Comparison of ENCODE assay signal across 9 cellular contexts in genomic region chr22:36465232-36466021, GRCh38. TPM values are rescaled to one million over a fixed set of nuclear protein-coding genes. Genes with fewer than 3 reads are reported as not detected.
DNase-seq lines count a peak whose midpoint lies in the region; ATAC-seq, FAIRE-seq and TF ChIP-seq lines count a peak whose summit lies in the region.
"Had no signal": no experiment of that assay in that cellular context is flagged by ENCODE, and none has a peak within 500 bp of the region (broad histone marks: within the 10 kb centered on the region; RNA-seq: fewer than 3 reads in every experiment).

No MANE protein-coding gene starts in this region.

- 85% methylated on average over 18 of the region's 25 CpGs for WGBS in HepG2 (ENCODE audit: low lambda C conversion rate)
- 29 to 43% methylated on average over 4 to 25 of the region's 25 CpGs for WGBS in transverse colon (ENCODE audit: low coverage in 1 of 2), 2 donors

- H3K27ac ChIP-seq in HepG2 (ENCODE audit: extremely low read length, insufficient read depth, low read length) (no peak overlapping the region), transverse colon (peak overlapping the region; percentile 98)

- no peak for TF ChIP-seq CTCF in cardiac fibroblast (IDR thresholded peaks at IDR 0.05; ENCODE audit: low read depth, low read length)
- no peak for TF ChIP-seq CTCF in HepG2 (CRISPR knock-in tag; IDR thresholded peaks at IDR 0.05)
- TF ChIP-seq CTCF in transverse colon (IDR thresholded peaks at IDR 0.05), result no peak

- TF ChIP-seq POLR2A in HepG2 (IDR thresholded peaks at IDR 0.05; ENCODE audit: insufficient read depth in 1 of 2, low read depth in 2 of 2, low read length in 2 of 2) (0 out of 4 replicates have a peak, but pooled peaks of 1 of the 2 experiments have one; percentile 32), transverse colon (IDR thresholded peaks at IDR 0.05) (peak; percentile 27)

- in situ Hi-C loops in HepG2 (cut with HindIII; ENCODE audit: extremely low pct_ligation_motif_present, low pct_unique_long_range_greater_than_20kb) (loop anchor here (5.0 kb wide), 1 partner anchor 163 kb away; no protein-coding TSS in a partner anchor), transverse colon (cut with MboI; ENCODE audit: low pct_ligation_motif_present in 1 of 4, low pct_unique_long_range_greater_than_20kb in 1 of 4, low sequenced_read_pairs in 3 of 4) (loop anchor here in 1 of 4 donors (10.0 kb wide), 1 partner anchor 161 kb away; no protein-coding TSS in a partner anchor)

- H3K36me3 ChIP-seq in HepG2 (replicated peaks in 1 of 2; ENCODE audit: control insufficient read depth in 1 of 2, insufficient read depth in 2 of 2, low read length in 2 of 2) (peaks cover 0 to 17% of the 10 kb centered on the region in 2 experiments; a peak in 2 of 5 replicates), transverse colon (no peaks in the 10 kb centered on the region)

- POLR2A ChIA-PET in HepG2 (lab: Yijun Ruan, JAX), result interaction anchor here (0.9 kb wide), 1 partner anchor 30 kb away, joined by 3 read pairs; no protein-coding TSS in a partner anchor

- no peak overlapping the region for H3K9ac ChIP-seq in HepG2 (ENCODE audit: insufficient read depth, low read depth, low read length)

- H3K4me3 ChIP-seq in cardiac fibroblast (replicated peaks in 1 of 2; ENCODE audit: low read depth in 2 of 2, low read length in 2 of 2), result no peak overlapping the region
- no peak overlapping the region for H3K4me3 ChIP-seq in HepG2 (replicated peaks in 1 of 3; ENCODE audit: insufficient read depth in 1 of 3, low read depth in 2 of 3, low read length in 3 of 3)
- no peak overlapping the region for H3K4me3 ChIP-seq in transverse colon

- no peaks in the 10 kb centered on the region for H3K9me3 ChIP-seq in HepG2 (ENCODE audit: low read length)
- H3K9me3 ChIP-seq in transverse colon, result no peaks in the 10 kb centered on the region

- ATAC-seq in HepG2 (no peak), HG02642 (IDR thresholded peaks at IDR 0.05; ENCODE audit: poor library complexity, unreplicated experiment) (no peak)

- DNase-seq in DMS 273 (lab: John Stamatoyannopoulos, UW; ENCODE audit: unreplicated experiment) (peak; percentile 41), DMS 273 treated with DMSO at 0.1 percent for 48 hours (lab: John Stamatoyannopoulos, UW) (no peak), cardiac fibroblast (ENCODE audit: low read depth in 2 of 2) (peak; percentile 72 to 95), HepG2 (ENCODE audit: low spot score) (peak; percentile 31), transverse colon (peak; percentile 80), NCI-H1105 (lab: John Stamatoyannopoulos, UW) (no peak), cerebellar nuclear complex (lab: John Stamatoyannopoulos, UW) (no peak)

- intact Hi-C loops in HepG2 (cut with micrococcal nuclease; ENCODE audit: unreplicated experiment), result no loop called here
- intact Hi-C loops in transverse colon (cut with DNase I; ENCODE audit: low total_unique reads), result loop anchor here (5.0 kb wide), 1 partner anchor 88 kb away; no protein-coding TSS in a partner anchor

- H2AFZ ChIP-seq in HepG2 (ENCODE audit: low read length), result no peak overlapping the region

- no peak for TF ChIP-seq EP300 in HepG2 (IDR thresholded peaks at IDR 0.05; ENCODE audit: low read depth in 2 of 2, low read length in 2 of 2)
- no peak for TF ChIP-seq EP300 in HepG2 (CRISPR knock-in tag; IDR thresholded peaks at IDR 0.05; ENCODE audit: borderline replicate concordance)
- peak; percentile 37 for TF ChIP-seq EP300 in transverse colon (IDR thresholded peaks at IDR 0.05; ENCODE audit: low read depth)

- CTCF ChIA-PET in HepG2 (lab: Yijun Ruan, JAX; ENCODE audit: low intra/inter-chr PET ratio, low total read pairs), result no interaction called here

- no peaks in the 10 kb centered on the region for H3K79me2 ChIP-seq in HepG2 (ENCODE audit: insufficient read depth, low read length)

- TF ChIP-seq RAD21 in HepG2 (CRISPR knock-in tag; IDR thresholded peaks at IDR 0.05), result no peak

- H3K4me1 ChIP-seq in HepG2 (ENCODE audit: insufficient read depth, low read length) (peaks cover 31% of the 10 kb centered on the region), transverse colon (peaks cover 21 to 72% (median 48%) of the 10 kb centered on the region in 4 donors)

- BruUV-seq in HepG2 (replicated peaks; lab: Mats Ljungman, UMichigan), result no TSS peak

- no peaks in the 10 kb centered on the region for H4K20me1 ChIP-seq in HepG2 (ENCODE audit: insufficient read depth, low read length)

- H3K4me2 ChIP-seq in HepG2 (ENCODE audit: low read depth, low read length), result no peak overlapping the region

- no peak for FAIRE-seq in HepG2 (lab: Jason Lieb, UNC)
- FAIRE-seq: A204.1 had no signal

- H3K27me3 ChIP-seq in HepG2 (ENCODE audit: control insufficient read depth in 1 of 2, insufficient read depth in 2 of 2, low read length in 2 of 2) (no peaks in the 10 kb centered on the region), transverse colon (no peaks in the 10 kb centered on the region)

TF ChIP-seq in HepG2, 621 proteins besides CTCF, POLR2A, EP300 and RAD21 (continues in another document):
- no peak for TF ChIP-seq MED13 (CRISPR knock-in tag; IDR thresholded peaks at IDR 0.05)
- TF ChIP-seq TAF1 (CRISPR knock-in tag; IDR thresholded peaks at IDR 0.05), result no peak
- TF ChIP-seq RBM22 (optimal IDR thresholded peaks at IDR 0.05; ENCODE audit: low read length), result peak; percentile 56

RNA-seq across cellular contexts. Expression of gene TXN2, which starts 16.0 kb away (rescaled TPM):
- total RNA-seq in HepG2 (2016; rRNA removed; fragmentation: Illumina TruSeq; extraction: Trizol) (41.4 and 61.4 TPM in 2 replicates), transverse colon (100 to 1,000 TPM in 1 of 4 donors, 10 to 100 TPM in 3; 68.5 to 317 (median 93.3) TPM)
- total RNA-seq in HepG2 (2016; cell fraction: cytosol; rRNA removed; fragmentation: Illumina TruSeq; extraction: Trizol; ENCODE audit: low read depth), result 25.1 and 26.3 TPM in 2 replicates
- 43.5 and 58.4 TPM in 2 replicates for total RNA-seq in HepG2 (2016; cell fraction: insoluble cytoplasmic fraction; rRNA removed; fragmentation: Illumina TruSeq; extraction: Trizol)
- total RNA-seq in HepG2 (2016; cell fraction: membrane; rRNA removed; fragmentation: Illumina TruSeq; extraction: Trizol), result 41.6 and 41.7 TPM in 2 replicates
- 22.3 and 24.9 TPM in 2 replicates for total RNA-seq in HepG2 (2016; cell fraction: nucleus; rRNA removed; fragmentation: Illumina TruSeq; extraction: Trizol)
- 109 and 110 TPM in 2 replicates for polyA plus RNA-seq in HepG2 (2011; rRNA removed)
- 154 and 163 TPM in 2 replicates for polyA plus RNA-seq in HepG2 (2011; cell fraction: cytosol; rRNA removed)
- polyA plus RNA-seq in HepG2 (2011; cell fraction: nucleus; rRNA removed), result 73.0 and 74.6 TPM in 2 replicates
- polyA plus RNA-seq in HepG2 (2012), result 58.3 and 59.9 TPM in 2 replicates
- polyA plus RNA-seq in HepG2 (2016; cell fraction: cytosol; fragmentation: Illumina TruSeq; extraction: Trizol; ENCODE audit: low read depth), result 60.8 and 72.4 TPM in 2 replicates
- polyA plus RNA-seq in HepG2 (2016; cell fraction: insoluble cytoplasmic fraction; fragmentation: Illumina TruSeq; extraction: Trizol; ENCODE audit: low read depth), result 152 and 166 TPM in 2 replicates
- polyA plus RNA-seq in HepG2 (2016; cell fraction: membrane; fragmentation: Illumina TruSeq; extraction: Trizol; ENCODE audit: low read depth), result 76.6 and 79.8 TPM in 2 replicates
- 71.7 and 73.1 TPM in 2 replicates for polyA plus RNA-seq in HepG2 (2016; cell fraction: nucleus; fragmentation: Illumina TruSeq; extraction: Trizol; ENCODE audit: insufficient read depth, low read depth)
- 73.8 and 91.5 TPM in 2 replicates for polyA minus RNA-seq in HepG2 (2011; rRNA and poly(A)+ RNA removed; ENCODE audit: low replicate concordance)
- 34.7 and 35.7 TPM in 2 replicates for polyA minus RNA-seq in HepG2 (2011; cell fraction: cytosol; rRNA and poly(A)+ RNA removed)
- 19.7 and 25.7 TPM in 2 replicates for polyA minus RNA-seq in HepG2 (2011; cell fraction: nucleus; rRNA and poly(A)+ RNA removed)

RNA-seq across cellular contexts. Expression of gene FOXRED2, which starts 41.4 kb away (rescaled TPM):
- total RNA-seq in HepG2 (2016; rRNA removed; fragmentation: Illumina TruSeq; extraction: Trizol) (20.8 and 28.1 TPM in 2 replicates), transverse colon (1 to 10 TPM in 2 of 4 donors, under 1 TPM in 2; 0.37 to 3.0 (median 1.5) TPM)
- 7.3 and 8.2 TPM in 2 replicates for total RNA-seq in HepG2 (2016; cell fraction: cytosol; rRNA removed; fragmentation: Illumina TruSeq; extraction: Trizol; ENCODE audit: low read depth)
- total RNA-seq in HepG2 (2016; cell fraction: insoluble cytoplasmic fraction; rRNA removed; fragmentation: Illumina TruSeq; extraction: Trizol), result 20.3 and 27.3 TPM in 2 replicates
- total RNA-seq in HepG2 (2016; cell fraction: membrane; rRNA removed; fragmentation: Illumina TruSeq; extraction: Trizol), result 21.0 and 23.1 TPM in 2 replicates
- total RNA-seq in HepG2 (2016; cell fraction: nucleus; rRNA removed; fragmentation: Illumina TruSeq; extraction: Trizol), result 36.0 and 41.8 TPM in 2 replicates
- 8.6 and 9.3 TPM in 2 replicates for polyA plus RNA-seq in HepG2 (2011; rRNA removed)
- 6.1 and 7.7 TPM in 2 replicates for polyA plus RNA-seq in HepG2 (2011; cell fraction: cytosol; rRNA removed)
- 13.7 and 15.2 TPM in 2 replicates for polyA plus RNA-seq in HepG2 (2011; cell fraction: nucleus; rRNA removed)
- 14.0 and 17.1 TPM in 2 replicates for polyA plus RNA-seq in HepG2 (2012)
- polyA plus RNA-seq in HepG2 (2016; cell fraction: cytosol; fragmentation: Illumina TruSeq; extraction: Trizol; ENCODE audit: low read depth), result 4.4 and 4.5 TPM in 2 replicates
- 24.5 and 29.9 TPM in 2 replicates for polyA plus RNA-seq in HepG2 (2016; cell fraction: insoluble cytoplasmic fraction; fragmentation: Illumina TruSeq; extraction: Trizol; ENCODE audit: low read depth)
- polyA plus RNA-seq in HepG2 (2016; cell fraction: membrane; fragmentation: Illumina TruSeq; extraction: Trizol; ENCODE audit: low read depth), result 14.7 and 14.9 TPM in 2 replicates
- 46.8 and 52.4 TPM in 2 replicates for polyA plus RNA-seq in HepG2 (2016; cell fraction: nucleus; fragmentation: Illumina TruSeq; extraction: Trizol; ENCODE audit: insufficient read depth, low read depth)
- 15.6 and 23.7 TPM in 2 replicates for polyA minus RNA-seq in HepG2 (2011; rRNA and poly(A)+ RNA removed; ENCODE audit: low replicate concordance)
- polyA minus RNA-seq in HepG2 (2011; cell fraction: cytosol; rRNA and poly(A)+ RNA removed), result 11.4 and 13.1 TPM in 2 replicates
- polyA minus RNA-seq in HepG2 (2011; cell fraction: nucleus; rRNA and poly(A)+ RNA removed), result 8.6 and 10.9 TPM in 2 replicates

Comparison
In these comparisons a context has a peak if more than half of its experiments do, and no peak if none do; other contexts are left out.
1. DNase-seq: peak in DMS 273 (single experiment), cardiac fibroblast (2 of 2), HepG2 (single experiment) and transverse colon (single experiment); none in DMS 273 treated with DMSO at 0.1 percent for 48 hours (single experiment), NCI-H1105 (single experiment) and cerebellar nuclear complex (0 of 2).